11 cellular contexts compared by ENCODE assay signal in the genomic region with DNA sequence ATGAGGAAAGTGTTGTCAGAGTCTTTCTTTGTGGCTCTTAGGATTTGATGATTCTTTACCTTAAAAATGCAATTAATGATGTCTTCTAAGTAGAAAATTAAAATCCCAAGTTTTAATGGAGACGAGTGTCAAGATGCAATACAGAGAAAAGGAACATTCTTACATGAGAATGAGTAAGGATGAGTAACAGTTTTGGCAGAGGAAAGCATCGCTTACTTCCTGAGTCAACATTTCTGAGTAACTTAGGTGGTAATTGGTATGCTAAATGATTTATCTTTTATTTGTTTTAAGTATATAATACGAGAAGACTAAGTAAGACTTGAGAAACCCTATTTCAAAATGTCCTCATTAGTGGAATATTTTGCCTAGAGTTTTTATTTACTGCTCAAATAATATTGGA.
DNase-seq lines count a peak whose midpoint lies in the region; ATAC-seq and TF ChIP-seq lines count a peak whose summit lies in the region.
"Had no signal": no experiment of that assay in that cellular context is flagged by ENCODE, and none has a peak within 500 bp of the region (broad histone marks: within the 10 kb centered on the region; RNA-seq: fewer than 3 reads in every experiment).

No MANE protein-coding gene starts in this region.

- H2BK20ac ChIP-seq in IMR-90 (ENCODE audit: low read depth, low read length) = no peak overlapping the region

- no peaks in the 10 kb centered on the region for H3K79me1 ChIP-seq in IMR-90 (ENCODE audit: low read depth in 1 of 2, low read length in 2 of 2)

- H4K20me1 ChIP-seq in IMR-90 (ENCODE audit: insufficient read depth, low read length) = no peaks in the 10 kb centered on the region

- H4K5ac ChIP-seq in IMR-90 (ENCODE audit: low read depth, low read length) = no peak overlapping the region

- TF ChIP-seq POLR2A in IMR-90 (IDR thresholded peaks at IDR 0.05; ENCODE audit: low read depth, low read length) = no peak

- no peak overlapping the region for H3K9ac ChIP-seq in IMR-90 (ENCODE audit: low read depth, low read length)

- TF ChIP-seq RAD21 in IMR-90 (IDR thresholded peaks at IDR 0.05; ENCODE audit: low read length) = no peak

- peaks cover 71% of the 10 kb centered on the region for H3K4me1 ChIP-seq in CD4-positive, alpha-beta memory T cell (ENCODE audit: insufficient read depth, low read length)
- peaks cover 5% of the 10 kb centered on the region for H3K4me1 ChIP-seq in IMR-90 (ENCODE audit: control insufficient read depth, insufficient read depth, low read length)
- H3K4me1 ChIP-seq: right atrium auricular region had no signal

- no TSS peak for BruUV-seq in IMR-90 (replicated peaks; lab: Mats Ljungman, UMichigan)

- WGBS in IMR-90 (ENCODE audit: extremely low coverage in 2 of 2, insufficient read length in 1 of 2), 2 experiments = no CpG with 5 or more reads among the region's 3 CpGs

- no peak overlapping the region for H3K14ac ChIP-seq in IMR-90 (replicated peaks; ENCODE audit: low read depth, low read length)

- POLR2A ChIA-PET in CD4-positive, alpha-beta memory T cell (lab: Charles Lee; ENCODE audit: partially characterized antibody) = interaction anchor here (4.4 to 9.7 kb wide), 4 partner anchors 7 to 17 kb away, joined by 22 to 346 read pairs (median 104); no protein-coding TSS in a partner anchor
- POLR2A ChIA-PET in IMR-90 (lab: Charles Lee; ENCODE audit: unreplicated experiment) = no interaction called here

- no peaks in the 10 kb centered on the region for H3K27me3 ChIP-seq in CD4-positive, alpha-beta memory T cell (ENCODE audit: insufficient read depth, low read length)
- no peaks in the 10 kb centered on the region for H3K27me3 ChIP-seq in IMR-90 (ENCODE audit: control insufficient read depth, insufficient read depth, low read length)
- H3K27me3 ChIP-seq: right atrium auricular region had no signal

- peak overlapping the region; percentile 51; the same call in 1 of the 2 replicates for H3K4me2 ChIP-seq in IMR-90 (ENCODE audit: low read depth, low read length)

- no peak overlapping the region for H3K4me3 ChIP-seq in CD4-positive, alpha-beta memory T cell (ENCODE audit: low read length in 2 of 2)
- H3K4me3 ChIP-seq in IMR-90 (ENCODE audit: insufficient read depth, low read depth, low read length) = no peak overlapping the region
- H3K4me3 ChIP-seq: right atrium auricular region had no signal

- H3K4me3 Mint-ChIP-seq in CD4-positive, alpha-beta memory T cell = peak overlapping the region in 2 of 8 donors; percentile 29 to 33
- H3K4me3 Mint-ChIP-seq in naive B cell = no peak overlapping the region
- H3K4me3 Mint-ChIP-seq: WTC11 had no signal

- no peak overlapping the region for H3K4ac ChIP-seq in IMR-90 (ENCODE audit: low read depth, low read length)

- H2AFZ ChIP-seq in IMR-90 (replicated peaks; ENCODE audit: low read length, poor library complexity) = no peak overlapping the region

- no peaks in the 10 kb centered on the region for H3K9me3 ChIP-seq in CD4-positive, alpha-beta memory T cell (ENCODE audit: control insufficient read depth in 1 of 2, low read length in 2 of 2)
- H3K9me3 ChIP-seq in IMR-90 (ENCODE audit: control insufficient read depth, insufficient read depth, low read length) = no peaks in the 10 kb centered on the region
- H3K9me3 ChIP-seq: right atrium auricular region had no signal

- no peak overlapping the region for H3K18ac ChIP-seq in IMR-90 (ENCODE audit: low read depth, low read length)

- no peak overlapping the region for H3K23ac ChIP-seq in IMR-90 (ENCODE audit: low read depth, low read length)

- peak; percentile 75 for ATAC-seq in IMR-90 (ENCODE audit: low read depth)
- ATAC-seq in naive B cell (ENCODE audit: low read depth in 2 of 2) = no peak
- no peak for ATAC-seq in GM21723 (IDR thresholded peaks at IDR 0.05; ENCODE audit: unreplicated experiment)
- ATAC-seq: WTC11 had no signal

- peak overlapping the region; percentile 100 for H2BK5ac ChIP-seq in IMR-90 (ENCODE audit: low read depth, low read length, poor library complexity, severe bottlenecking)

- H4K91ac ChIP-seq in IMR-90 (ENCODE audit: insufficient read depth, low read depth, low read length) = no peak overlapping the region

- 0 out of 2 replicates have a peak, but pooled peaks cover 2% of the 10 kb centered on the region for H3K9me1 ChIP-seq in IMR-90 (ENCODE audit: insufficient read depth, low read length)

- H2AK5ac ChIP-seq in IMR-90 (ENCODE audit: low read depth, low read length) = no peak overlapping the region

- H3K36me3 ChIP-seq in CD4-positive, alpha-beta memory T cell (ENCODE audit: insufficient read depth, low read length) = peaks cover 41% of the 10 kb centered on the region
- H3K36me3 ChIP-seq in IMR-90 (ENCODE audit: control insufficient read depth, insufficient read depth, low read length) = no peaks in the 10 kb centered on the region
- H3K36me3 ChIP-seq: right atrium auricular region had no signal

- no peaks in the 10 kb centered on the region for H3K27me3 Mint-ChIP-seq in CD4-positive, alpha-beta memory T cell
- no peaks in the 10 kb centered on the region for H3K27me3 Mint-ChIP-seq in naive B cell

- CTCF ChIA-PET in CD4-positive, alpha-beta memory T cell (lab: Charles Lee; ENCODE audit: partially characterized antibody) = interaction anchor here (8.7 kb wide), 1 partner anchor 16 kb away, joined by 170 read pairs; no protein-coding TSS in a partner anchor
- CTCF ChIA-PET in IMR-90 (lab: Yijun Ruan, JAX) = no interaction called here

- no peaks in the 10 kb centered on the region for H3K9me3 Mint-ChIP-seq in CD4-positive, alpha-beta memory T cell
- no peaks in the 10 kb centered on the region for H3K9me3 Mint-ChIP-seq in naive B cell
- H3K9me3 Mint-ChIP-seq: WTC11 had no signal

- H3K27ac Mint-ChIP-seq in CD4-positive, alpha-beta memory T cell = peak overlapping the region in 5 of 7 donors; percentile 32 to 73 (median 65)
- H3K27ac Mint-ChIP-seq in naive B cell = peak overlapping the region in 4 of 6 donors; percentile 66 to 74 (median 72)

- H2BK15ac ChIP-seq in IMR-90 (ENCODE audit: low read depth, low read length) = no peak overlapping the region; the same call in 2 of the 3 replicates

- no peak for DNase-seq in CD4-positive, alpha-beta memory T cell
- DNase-seq in IMR-90 = peak; percentile 98
- DNase-seq in astrocyte of the hippocampus (ENCODE audit: low read depth, low spot score) = peak; percentile 84
- DNase-seq in naive B cell = no peak
- DNase-seq in NCI-H2107 treated with DMSO at 0.1 percent for 48 hours (lab: John Stamatoyannopoulos, UW; ENCODE audit: unreplicated experiment) = no peak
- DNase-seq in COR-L47 (lab: John Stamatoyannopoulos, UW) = no peak
- no peak for DNase-seq in NCI-H82 treated with DMSO at 0.1 percent for 48 hours (lab: John Stamatoyannopoulos, UW; ENCODE audit: unreplicated experiment)
- DNase-seq: NCI-H526 had no signal

- no peak for TF ChIP-seq CTCF in IMR-90 (conservative IDR thresholded peaks at IDR 0.05; ENCODE audit: low read depth, low read length)

- in situ Hi-C loops in IMR-90 (cut with MboI; ENCODE audit: low sequenced_read_pairs) = no loop called here

- no peak overlapping the region for H2AK9ac ChIP-seq in IMR-90 (replicated peaks; ENCODE audit: low read depth, low read length, poor library complexity)

- dilution Hi-C loops in IMR-90 (cut with HindIII; ENCODE audit: low sequenced_read_pairs, unreplicated experiment) = no loop called here

- peaks cover 52 to 62% of the 10 kb centered on the region in 2 donors for H3K36me3 Mint-ChIP-seq in CD4-positive, alpha-beta memory T cell
- peaks cover 28 to 44% of the 10 kb centered on the region in 2 donors for H3K36me3 Mint-ChIP-seq in naive B cell
- H3K36me3 Mint-ChIP-seq: WTC11 had no signal

- H3K56ac ChIP-seq in IMR-90 (ENCODE audit: extremely low read depth, insufficient read depth, low read length) = 0 out of 2 replicates have a peak overlapping the region, but pooled peaks have one; percentile 37

- peak overlapping the region in 1 of 2 experiments; percentile 80; a peak in 1 of 4 replicates for H4K8ac ChIP-seq in IMR-90 (ENCODE audit: low read depth in 2 of 2, low read length in 2 of 2)

- intact Hi-C loops in CD4-positive, alpha-beta memory T cell (cut with micrococcal nuclease) = no loop called here
- intact Hi-C loops in IMR-90 (cut with micrococcal nuclease) = loop anchor here (2.0 kb wide), 1 partner anchor 15 kb away; no protein-coding TSS in a partner anchor

- H2BK120ac ChIP-seq in IMR-90 (ENCODE audit: low read depth, low read length) = peak overlapping the region; percentile 99; the same call in 1 of the 2 replicates

- H3K4me1 Mint-ChIP-seq in CD4-positive, alpha-beta memory T cell = peaks cover 39 to 74% (median 56%) of the 10 kb centered on the region in 4 donors
- H3K4me1 Mint-ChIP-seq in naive B cell = peaks cover 25 to 58% (median 44%) of the 10 kb centered on the region in 3 donors

- no peak overlapping the region for H3K27ac ChIP-seq in CD4-positive, alpha-beta memory T cell (ENCODE audit: low read depth, low read length)
- no peak overlapping the region for H3K27ac ChIP-seq in IMR-90 (ENCODE audit: insufficient read depth, low read length)
- H3K27ac ChIP-seq: right atrium auricular region had no signal

TF ChIP-seq in IMR-90, 13 proteins besides CTCF, POLR2A, EP300 and RAD21:
- no peak for TF ChIP-seq SMC3 (IDR thresholded peaks at IDR 0.05; ENCODE audit: low read depth, low read length)
- TF ChIP-seq BHLHE40 (IDR thresholded peaks at IDR 0.05; ENCODE audit: low read depth, low read length) = no peak
- TF ChIP-seq FOS (IDR thresholded peaks at IDR 0.05; ENCODE audit: low read depth, low read length) = peak; percentile 88
- peak; percentile 77 for TF ChIP-seq CEBPB (IDR thresholded peaks at IDR 0.05; ENCODE audit: low read depth, low read length)
- TF ChIP-seq CHD1 (IDR thresholded peaks at IDR 0.05; ENCODE audit: low read depth, low read length) = no peak
- peak; percentile 64 for TF ChIP-seq MAFK (IDR thresholded peaks at IDR 0.05; ENCODE audit: low read depth, low read length)

Comparison
In these comparisons a context has a peak if more than half of its experiments do, and no peak if none do; other contexts are left out.
1. DNase-seq: peak in IMR-90 (single experiment) and astrocyte of the hippocampus (single experiment); none in CD4-positive, alpha-beta memory T cell (0 of 5), naive B cell (single experiment), NCI-H2107 treated with DMSO at 0.1 percent for 48 hours (single experiment), COR-L47 (single experiment) and NCI-H82 treated with DMSO at 0.1 percent for 48 hours (single experiment).